In genomic region chr5:143164557-143164956, GRCh38 we compare ENCODE assay signal across 25 cellular contexts.
DNase-seq lines count a peak whose midpoint lies in the region; ATAC-seq, FAIRE-seq and TF ChIP-seq lines count a peak whose summit lies in the region.
"Had no signal": no experiment of that assay in that cellular context is flagged by ENCODE, and none has a peak within 500 bp of the region (broad histone marks: within the 10 kb centered on the region; RNA-seq: fewer than 3 reads in every experiment).

No MANE protein-coding gene starts in this region.

- TF ChIP-seq RAD21 in HepG2 (CRISPR knock-in tag; IDR thresholded peaks at IDR 0.05) = no peak

- H3K4me3 ChIP-seq in OCI-LY1 (ENCODE audit: low read depth, low read length, poor library complexity, severe bottlenecking) = no peak overlapping the region
- H3K4me3 ChIP-seq in choroid plexus epithelial cell (ENCODE audit: low read depth, low read length) = no peak overlapping the region
- no peak overlapping the region for H3K4me3 ChIP-seq in HepG2 (replicated peaks in 1 of 3; ENCODE audit: insufficient read depth in 1 of 3, low read depth in 2 of 3, low read length in 3 of 3)
- H3K4me3 ChIP-seq: BLaER1, GM23248, left lung, MG63, upper lobe of right lung had no signal

- peak; percentile 67 for FAIRE-seq in GM19239 (lab: Jason Lieb, UNC)
- no peak for FAIRE-seq in HepG2 (lab: Jason Lieb, UNC)

- H3K36me3 ChIP-seq in OCI-LY1 (ENCODE audit: insufficient read depth, low read length) (no peaks in the 10 kb centered on the region), HepG2 (replicated peaks in 1 of 2; ENCODE audit: control insufficient read depth in 1 of 2, insufficient read depth in 2 of 2, low read length in 2 of 2) (no peaks in the 10 kb centered on the region)
- H3K36me3 ChIP-seq: BLaER1, left lung, MG63, upper lobe of right lung had no signal

- H3K27ac ChIP-seq in OCI-LY1 (ENCODE audit: low read depth, low read length, poor library complexity, severe bottlenecking) = peak overlapping the region; percentile 8
- no peak overlapping the region for H3K27ac ChIP-seq in HepG2 (ENCODE audit: extremely low read length, insufficient read depth, low read length)
- H3K27ac ChIP-seq: BLaER1, epithelial cell of prostate, GM23248, left lung, upper lobe of right lung had no signal

- DNase-seq in GM19239 (ENCODE audit: insufficient read length, low spot score) = no peak
- DNase-seq in choroid plexus epithelial cell (ENCODE audit: low read depth) = peak; percentile 21
- no peak for DNase-seq in HepG2 (ENCODE audit: low spot score)
- no peak for DNase-seq in GM19238 (ENCODE audit: insufficient read length, low spot score)
- no peak for DNase-seq in activated CD4-positive, alpha-beta T cell treated with anti-CD3 and anti-CD28 coated beads, Interleukin-2, amount 50 U/mL, for 1 hour
- DNase-seq in SIG-M5 (lab: John Stamatoyannopoulos, UW) = no peak
- DNase-seq: activated CD4-positive, alpha-beta T cell treated with anti-CD3 and anti-CD28 coated beads, Interleukin-2, amount 50 U/mL, for 48 hours; activated T-cell treated with anti-CD3 and anti-CD28 coated beads, Interleukin-2, amount 50 U/mL, for 72 hours; Caco-2; cerebellar nuclear complex; DMS53; GM23248; left lung; MG63; NCI-H2029 treated with DMSO at 0.1 percent for 48 hours; NCI-H2227 treated with DMSO at 0.1 percent for 48 hours; nephron progenitor cell; stimulated activated naive CD8-positive, alpha-beta T cell treated with anti-CD3 and anti-CD28 coated beads, Interleukin-15, Interleukin-2, amounts not matched to agents 100 U/mL and 50 U/mL, for 24 hours; T-helper 2 cell; upper lobe of right lung had no signal

- H3K9me3 ChIP-seq in OCI-LY1 (ENCODE audit: low read length) = no peaks in the 10 kb centered on the region
- no peaks in the 10 kb centered on the region for H3K9me3 ChIP-seq in HepG2 (ENCODE audit: low read length)
- H3K9me3 ChIP-seq: BLaER1, Caco-2, left lung, MG63, upper lobe of right lung had no signal

- H3K4me1 ChIP-seq in OCI-LY1 (ENCODE audit: insufficient read depth, low read length, severe bottlenecking) (peaks cover 44% of the 10 kb centered on the region), HepG2 (ENCODE audit: insufficient read depth, low read length) (peaks cover 45% of the 10 kb centered on the region)
- H3K4me1 ChIP-seq: left lung had no signal

- H3K9ac ChIP-seq in OCI-LY1 (ENCODE audit: low read length) (no peak overlapping the region), HepG2 (ENCODE audit: insufficient read depth, low read depth, low read length) (no peak overlapping the region)
- H3K9ac ChIP-seq: BLaER1, GM23248 had no signal

- intact Hi-C loops in HepG2 (cut with micrococcal nuclease; ENCODE audit: unreplicated experiment) = no loop called here

- H3K27me3 ChIP-seq in OCI-LY1 (ENCODE audit: insufficient read depth, low read length) (no peaks in the 10 kb centered on the region), HepG2 (ENCODE audit: control insufficient read depth in 1 of 2, insufficient read depth in 2 of 2, low read length in 2 of 2) (no peaks in the 10 kb centered on the region)
- H3K27me3 ChIP-seq: BLaER1, left lung, MG63, upper lobe of right lung had no signal

- no peaks in the 10 kb centered on the region for H3K9me2 ChIP-seq in OCI-LY1 (ENCODE audit: low read depth, low read length)

- no peak for TF ChIP-seq POLR2A in HepG2 (IDR thresholded peaks at IDR 0.05; ENCODE audit: insufficient read depth in 1 of 2, low read depth in 2 of 2, low read length in 2 of 2)

- in situ Hi-C loops in HepG2 (cut with HindIII; ENCODE audit: extremely low pct_ligation_motif_present, low pct_unique_long_range_greater_than_20kb) = no loop called here

- POLR2A ChIA-PET in HepG2 (lab: Yijun Ruan, JAX) = no interaction called here

- H2AFZ ChIP-seq in OCI-LY1 (ENCODE audit: low read length) = no peak overlapping the region
- H2AFZ ChIP-seq in HepG2 (ENCODE audit: low read length) = no peak overlapping the region
- H2AFZ ChIP-seq: GM23248 had no signal

- CTCF ChIA-PET in HepG2 (lab: Yijun Ruan, JAX; ENCODE audit: low intra/inter-chr PET ratio, low total read pairs) = no interaction called here

- TF ChIP-seq CTCF in OCI-LY1 (IDR thresholded peaks at IDR 0.05; ENCODE audit: low read length) = no peak
- TF ChIP-seq CTCF in choroid plexus epithelial cell (conservative IDR thresholded peaks at IDR 0.05; ENCODE audit: low read depth, low read length) = no peak
- no peak for TF ChIP-seq CTCF in HepG2 (CRISPR knock-in tag; IDR thresholded peaks at IDR 0.05)

- H4K20me1 ChIP-seq in OCI-LY1 (ENCODE audit: insufficient read depth, low read length) (no peaks in the 10 kb centered on the region), HepG2 (ENCODE audit: insufficient read depth, low read length) (no peaks in the 10 kb centered on the region)
- H4K20me1 ChIP-seq: BLaER1 had no signal

- no peak for ATAC-seq in HepG2
- no peak for ATAC-seq in HG02623 (IDR thresholded peaks at IDR 0.05; ENCODE audit: unreplicated experiment)
- ATAC-seq: activated CD4-positive, CD25-positive, alpha-beta regulatory T cell treated with anti-CD3 and anti-CD28 coated beads, Interleukin-2, amount 50 U/mL, for 24 hours; activated T-cell treated with anti-CD3 and anti-CD28 coated beads, Interleukin-2, amount 50 U/mL, for 72 hours; left lung; stimulated activated naive CD8-positive, alpha-beta T cell treated with anti-CD3 and anti-CD28 coated beads, Interleukin-15, Interleukin-2, amounts not matched to agents 100 U/mL and 50 U/mL, for 24 hours had no signal

- H3F3A ChIP-seq in OCI-LY1 (ENCODE audit: insufficient read depth, low read length) = no peaks in the 10 kb centered on the region

- H3K4me2 ChIP-seq in OCI-LY1 (ENCODE audit: low read length) (no peak overlapping the region), HepG2 (ENCODE audit: low read depth, low read length) (no peak overlapping the region)

- H3K79me2 ChIP-seq in OCI-LY1 (ENCODE audit: insufficient read depth, low read length) = no peaks in the 10 kb centered on the region
- H3K79me2 ChIP-seq in HepG2 (ENCODE audit: insufficient read depth, low read length) = no peaks in the 10 kb centered on the region

- no TSS peak for BruUV-seq in HepG2 (replicated peaks; lab: Mats Ljungman, UMichigan)

- TF ChIP-seq EP300 in HepG2 (IDR thresholded peaks at IDR 0.05; ENCODE audit: low read depth in 2 of 2, low read length in 2 of 2) (no peak), HepG2 (CRISPR knock-in tag; IDR thresholded peaks at IDR 0.05; ENCODE audit: borderline replicate concordance) (no peak)

- WGBS in HepG2 (ENCODE audit: low lambda C conversion rate) = 97% methylated on average over 4 of the region's 4 CpGs

TF ChIP-seq in HepG2, 621 proteins besides CTCF, POLR2A, EP300 and RAD21:
- TF ChIP-seq MAFK (conservative IDR thresholded peaks at IDR 0.05 in 1 of 2, IDR thresholded peaks at IDR 0.05 in 1 of 2; ENCODE audit: low read length in 2 of 2) (peak; percentile 96 to 97), MEIS1 (CRISPR knock-in tag; IDR thresholded peaks at IDR 0.05; ENCODE audit: borderline replicate concordance) (no peak), MAFF (IDR thresholded peaks at IDR 0.05; ENCODE audit: low read depth, low read length) (peak; percentile 96), STAG1 (CRISPR knock-in tag; IDR thresholded peaks at IDR 0.05) (peak; percentile 24; the same call in 1 of the 2 replicates)
